Comparison of ENCODE assay signal across 8 cellular contexts in genomic region chr2:98508690-98509054, GRCh38.
A peak's percentile ranks its signal among the peaks of the same experiment; 100 is the strongest.
DNase-seq lines count a peak whose midpoint lies in the region; TF ChIP-seq lines count a peak whose summit lies in the region.

No MANE protein-coding gene starts in this region.

- no peak for TF ChIP-seq CTCF in MM.1S (IDR thresholded peaks at IDR 0.05; ENCODE audit: low read length)

- H3K27ac ChIP-seq in MM.1S (ENCODE audit: low read length): no peak overlapping the region

- no peak overlapping the region for H2AFZ ChIP-seq in MM.1S (ENCODE audit: low read length)

- no peak overlapping the region for H3K9ac ChIP-seq in MM.1S (ENCODE audit: low read length)

- no peak overlapping the region for H3K4me2 ChIP-seq in MM.1S (ENCODE audit: low read depth, low read length)

- peaks cover 20% of the 10 kb centered on the region for H3F3A ChIP-seq in MM.1S (ENCODE audit: insufficient read depth, low read length)

- in situ Hi-C loops in KBM-7 (cut with MboI; ENCODE audit: low pct_unique_long_range_greater_than_20kb, low sequenced_read_pairs): no loop called here

- no peak overlapping the region for H3K4me3 ChIP-seq in MM.1S (ENCODE audit: low read length)

- H3K4me1 ChIP-seq in MM.1S (ENCODE audit: low read length): peaks cover 71% of the 10 kb centered on the region

- no peaks in the 10 kb centered on the region for H3K27me3 ChIP-seq in MM.1S (replicated peaks; ENCODE audit: insufficient read depth, low read length)

- H3K9me3 ChIP-seq in MM.1S (replicated peaks; ENCODE audit: insufficient read depth, low read length): no peaks in the 10 kb centered on the region

- H4K20me1 ChIP-seq in MM.1S (ENCODE audit: insufficient read depth, low read length): no peaks in the 10 kb centered on the region

- H3K36me3 ChIP-seq in MM.1S (replicated peaks; ENCODE audit: insufficient read depth, low read length): peaks cover 7% of the 10 kb centered on the region; the same call in 1 of the 2 replicates

- H3K9me2 ChIP-seq in MM.1S (replicated peaks; ENCODE audit: insufficient read depth, low read length): no peaks in the 10 kb centered on the region

- DNase-seq in KBM-7: peak; percentile 71
- DNase-seq in activated CD8-positive, alpha-beta memory T cell treated with anti-CD3 and anti-CD28 coated beads for 4 hours (ENCODE audit: low read depth in 2 of 2): peak; percentile 20 to 63
- DNase-seq in fibroblast of gingiva (ENCODE audit: low read depth): peak; percentile 16
- DNase-seq in stimulated activated CD4-positive, alpha-beta T cell treated with anti-CD3 and anti-CD28 coated beads, Interleukin-15, amount 100 ng/mL, for 24 hours: peak; percentile 77
- no peak for DNase-seq in HuH-7.5 (ENCODE audit: low spot score)
- DNase-seq in H4 (ENCODE audit: low spot score): no peak
- DNase-seq in MM.1S: no peak
- no peak for DNase-seq in foreskin melanocyte

- peaks cover 100% of the 10 kb centered on the region for H3K79me2 ChIP-seq in MM.1S (ENCODE audit: low read length)

Comparison
In these comparisons a context has a peak if more than half of its experiments do, and no peak if none do; other contexts are left out.
1. DNase-seq: peak in KBM-7 (single experiment), activated CD8-positive, alpha-beta memory T cell treated with anti-CD3 and anti-CD28 coated beads for 4 hours (2 of 2), fibroblast of gingiva (single experiment) and stimulated activated CD4-positive, alpha-beta T cell treated with anti-CD3 and anti-CD28 coated beads, Interleukin-15, amount 100 ng/mL, for 24 hours (single experiment); none in HuH-7.5 (single experiment), H4 (single experiment), MM.1S (single experiment) and foreskin melanocyte (single experiment).